9 cellular contexts compared by ENCODE assay signal in the genomic region with DNA sequence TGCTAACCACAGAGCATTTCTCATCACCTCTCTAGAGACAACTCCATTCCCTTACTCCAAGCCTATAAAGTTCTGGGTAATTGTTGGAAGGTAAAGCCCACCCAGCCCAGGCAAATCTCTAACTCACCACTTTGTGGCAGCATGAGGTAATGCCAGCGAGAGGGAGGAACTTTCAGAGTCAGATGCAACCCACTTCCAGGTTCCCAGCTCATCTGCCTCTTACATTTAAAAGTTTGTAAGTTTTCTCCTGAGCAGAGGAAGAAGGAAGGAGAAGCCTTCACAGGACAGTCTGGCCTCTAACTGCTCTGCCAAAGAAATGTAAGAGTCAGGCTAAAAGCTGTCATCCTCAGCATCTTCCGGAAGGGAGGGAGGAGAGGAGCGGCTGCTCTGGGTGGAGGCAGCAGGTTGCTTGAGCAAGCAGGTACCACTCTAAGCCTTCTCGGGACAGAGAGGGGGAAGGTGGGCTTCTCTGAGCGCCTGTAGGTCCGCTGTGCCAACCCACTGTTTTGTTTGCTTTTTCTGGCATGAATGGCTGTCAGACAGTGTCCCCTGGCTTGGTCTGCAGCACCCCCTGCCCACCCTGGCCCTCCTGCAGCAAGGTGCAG. TPM values are rescaled to one million over a fixed set of nuclear protein-coding genes. Genes with fewer than 3 reads are reported as not detected.
DNase-seq lines count a peak whose midpoint lies in the region; ATAC-seq and TF ChIP-seq lines count a peak whose summit lies in the region.
"Had no signal": no experiment of that assay in that cellular context is flagged by ENCODE, and none has a peak within 500 bp of the region (broad histone marks: within the 10 kb centered on the region; RNA-seq: fewer than 3 reads in every experiment).

No MANE protein-coding gene starts in this region.

- peak; percentile 73 for DNase-seq in 8988T
- DNase-seq in GM13976 (ENCODE audit: low spot score): peak; percentile 57
- peak; percentile 39 for DNase-seq in choroid plexus epithelial cell (ENCODE audit: low read depth)
- DNase-seq in upper lobe of right lung: no peak
- no peak for DNase-seq in H4 (ENCODE audit: low spot score)

- H3K9me2 ChIP-seq in SU-DHL-6 (replicated peaks; ENCODE audit: insufficient read depth, low read length): no peaks in the 10 kb centered on the region

- no peaks in the 10 kb centered on the region for H3K9me3 ChIP-seq in SU-DHL-6 (ENCODE audit: insufficient read depth, low read length)
- H3K9me3 ChIP-seq in mononuclear cell (ENCODE audit: low read depth, low read length): no peaks in the 10 kb centered on the region
- no peaks in the 10 kb centered on the region for H3K9me3 ChIP-seq in upper lobe of right lung

- peak overlapping the region; percentile 95 for H3K4me2 ChIP-seq in SU-DHL-6 (ENCODE audit: low read depth, low read length, poor library complexity, severe bottlenecking)

- intact Hi-C loops in upper lobe of right lung (cut with DNase I): no loop called here

- no peaks in the 10 kb centered on the region for H3K36me3 ChIP-seq in SU-DHL-6 (ENCODE audit: low read length)
- peaks cover 23% of the 10 kb centered on the region for H3K36me3 ChIP-seq in upper lobe of right lung

- H3K27me3 ChIP-seq in SU-DHL-6 (ENCODE audit: low read length) (no peaks in the 10 kb centered on the region), mononuclear cell (ENCODE audit: insufficient read depth, low read length) (no peaks in the 10 kb centered on the region), upper lobe of right lung (no peaks in the 10 kb centered on the region)

- peak overlapping the region; percentile 82 for H2AFZ ChIP-seq in SU-DHL-6 (ENCODE audit: low read depth, low read length, severe bottlenecking)

- no peaks in the 10 kb centered on the region for H3K79me2 ChIP-seq in SU-DHL-6 (ENCODE audit: insufficient read depth, low read length)

- H3F3A ChIP-seq in SU-DHL-6 (ENCODE audit: insufficient read depth): peaks cover 15% of the 10 kb centered on the region

- in situ Hi-C loops in GM13976 (cut with MboI; ENCODE audit: low sequenced_read_pairs, unreplicated experiment): no loop called here

- ATAC-seq in upper lobe of right lung (no peak), GM21737 (IDR thresholded peaks at IDR 0.05; ENCODE audit: unreplicated experiment) (no peak)

- H3K4me1 ChIP-seq in mononuclear cell (ENCODE audit: insufficient read depth, low read length) (peaks cover 67% of the 10 kb centered on the region), upper lobe of right lung (peaks cover 39% of the 10 kb centered on the region)

- H3K9ac ChIP-seq in SU-DHL-6 (ENCODE audit: low read length): peak overlapping the region; percentile 83

- H3K4me3 ChIP-seq in SU-DHL-6 (ENCODE audit: insufficient read depth, low read length, poor library complexity, severe bottlenecking): peak overlapping the region; percentile 80
- peak overlapping the region; percentile 95 for H3K4me3 ChIP-seq in choroid plexus epithelial cell (ENCODE audit: low read depth, low read length)
- H3K4me3 ChIP-seq in mononuclear cell (ENCODE audit: low read length): peak overlapping the region; percentile 67
- H3K4me3 ChIP-seq in upper lobe of right lung: peak overlapping the region; percentile 66

- H4K20me1 ChIP-seq in SU-DHL-6 (ENCODE audit: low read depth, low read length): no peaks in the 10 kb centered on the region

- peak overlapping the region; percentile 67 for H3K27ac ChIP-seq in SU-DHL-6 (ENCODE audit: low read depth, low read length)
- peak overlapping the region; percentile 85 for H3K27ac ChIP-seq in upper lobe of right lung

- TF ChIP-seq CTCF in GM13976 (IDR thresholded peaks at IDR 0.05; ENCODE audit: borderline replicate concordance, control extremely low read depth, extremely low read depth, insufficient read depth, missing control alignments) (no peak), SU-DHL-6 (IDR thresholded peaks at IDR 0.05; ENCODE audit: insufficient read depth, low read length, poor library complexity, severe bottlenecking) (no peak), choroid plexus epithelial cell (conservative IDR thresholded peaks at IDR 0.05; ENCODE audit: low read depth, low read length) (peak; percentile 27), upper lobe of right lung (IDR thresholded peaks at IDR 0.05) (no peak)

RNA-seq across cellular contexts. Expression of a gene that starts 1.0 kb away (rescaled TPM):
- total RNA-seq in mononuclear cell (5.7 TPM), upper lobe of right lung (10.6 TPM)
- total RNA-seq in H4 (2014; rRNA removed; shearing (Covaris generic)): 1.1 and 1.5 TPM in 2 replicates

RNA-seq across cellular contexts. Expression of a gene that starts 1.7 kb away (rescaled TPM):
- total RNA-seq in mononuclear cell (20.4 TPM), upper lobe of right lung (37.4 TPM)
- total RNA-seq in H4 (2014; rRNA removed; shearing (Covaris generic)): 28.6 and 30.5 TPM in 2 replicates

RNA-seq across cellular contexts. Expression of a gene that starts 26.1 kb away (rescaled TPM):
- total RNA-seq in mononuclear cell (0.10 TPM), upper lobe of right lung (25.2 TPM)
- 1.6 and 2.0 TPM in 2 replicates for total RNA-seq in H4 (2014; rRNA removed; shearing (Covaris generic))

RNA-seq across cellular contexts. Expression of a gene that starts 28.5 kb away (rescaled TPM):
- not detected for total RNA-seq in mononuclear cell
- not detected for total RNA-seq in upper lobe of right lung
- 0.06 TPM in 1 of 2 replicates, not detected in the other for total RNA-seq in H4 (2014; rRNA removed; shearing (Covaris generic))
- total RNA-seq: glomerular endothelial cell had no signal

Comparison
In these comparisons a context has a peak if more than half of its experiments do, and no peak if none do; other contexts are left out.
1. DNase-seq: peak in 8988T (single experiment), GM13976 (single experiment) and choroid plexus epithelial cell (single experiment); none in upper lobe of right lung (single experiment) and H4 (single experiment).
2. Peak in every context shown above with its lines, with median percentiles within 50 percentile points of each other: H3K4me3 ChIP-seq.